ENCODE assay signal across 34 cellular contexts in the genomic region with DNA sequence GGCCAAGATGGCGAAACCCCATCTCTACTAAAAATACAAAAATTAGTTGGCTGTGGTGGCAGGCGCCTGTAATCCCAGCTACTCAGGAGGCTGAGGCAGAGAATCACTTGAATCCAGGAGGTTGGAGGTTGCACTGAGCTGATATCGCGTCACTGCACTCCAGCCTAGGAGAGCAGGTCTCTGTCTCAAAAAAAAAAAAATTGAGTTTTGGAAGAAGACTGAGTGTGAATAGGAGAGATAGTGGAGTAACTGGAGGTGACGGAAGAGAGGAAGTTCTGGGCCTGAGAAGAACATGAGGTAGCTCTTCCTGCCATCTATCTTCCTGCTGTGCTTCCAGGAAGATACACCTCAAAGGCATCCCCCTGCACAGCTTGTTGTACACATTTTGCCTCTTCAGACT. TPM values are rescaled to one million over a fixed set of nuclear protein-coding genes. Genes with fewer than 3 reads are reported as not detected.
"Had no signal": no experiment of that assay in that cellular context is flagged by ENCODE, and none has a peak within 500 bp of the region (broad histone marks: within the 10 kb centered on the region; RNA-seq: fewer than 3 reads in every experiment).

No MANE protein-coding gene starts in this region.

- H3K9me3 ChIP-seq: esophagus muscularis mucosa, gastrocnemius medialis, heart left ventricle had no signal

- H3K27ac ChIP-seq: brain microvascular endothelial cell, esophagus muscularis mucosa, foreskin keratinocyte, gastrocnemius medialis, heart left ventricle had no signal

- H3K36me3 ChIP-seq: brain microvascular endothelial cell, esophagus muscularis mucosa, gastrocnemius medialis, heart left ventricle had no signal

- H3K27me3 ChIP-seq: esophagus muscularis mucosa had no signal

- H3K4me3 Mint-ChIP-seq: activated CD4-positive, alpha-beta memory T cell treated with anti-CD3 and anti-CD28 coated beads for 36 hours; activated CD4-positive, alpha-beta T cell treated with anti-CD3 and anti-CD28 coated beads for 36 hours; activated CD4-positive, alpha-beta T cell treated with anti-CD3 and anti-CD28 coated beads, Interleukin-2, amount 10 ng/mL, durations not matched to agents 24 days and 14 days; activated CD8-positive, alpha-beta T cell treated with anti-CD3 and anti-CD28 coated beads, Interleukin-2, amount 10 ng/mL, durations not matched to agents 7 days and 5 days; activated T-cell treated with anti-CD3 and anti-CD28 coated beads, Interleukin-2, amount 50 U/mL, for 4 hours; central memory CD8-positive, alpha-beta T cell; T-cell had no signal

- H3K4me1 Mint-ChIP-seq: activated CD4-positive, alpha-beta T cell treated with anti-CD3 and anti-CD28 coated beads for 36 hours; central memory CD8-positive, alpha-beta T cell had no signal

- FAIRE-seq: astrocyte, bronchial epithelial cell, colon had no signal

- H3K9me3 Mint-ChIP-seq: activated CD4-positive, alpha-beta memory T cell treated with anti-CD3 and anti-CD28 coated beads for 36 hours; activated CD4-positive, alpha-beta T cell treated with anti-CD3 and anti-CD28 coated beads, Interleukin-2, amount 10 ng/mL, durations not matched to agents 24 days and 14 days; activated T-cell treated with anti-CD3 and anti-CD28 coated beads, Interleukin-2, amount 50 U/mL, for 4 hours; activated T-helper 2 cell treated with anti-CD3 and anti-CD28 coated beads, Interferon-gamma antibody, Interleukin-2, Interleukin-4, amounts not matched to agents 10 μg/mL and 5 μg/mL and 100 μg/mL, durations not matched to agents 14 hours and 24 hours and 36 hours; central memory CD8-positive, alpha-beta T cell; T-cell had no signal

- H3K4me1 ChIP-seq: foreskin keratinocyte, gastrocnemius medialis, heart left ventricle had no signal

- ATAC-seq: activated CD4-positive, alpha-beta T cell treated with anti-CD3 and anti-CD28 coated beads for 36 hours; activated CD8-positive, alpha-beta T cell treated with anti-CD3 and anti-CD28 coated beads, Interleukin-2, amount 10 ng/mL, durations not matched to agents 7 days and 5 days; activated T-cell treated with anti-CD3 and anti-CD28 coated beads, Interleukin-2, amount 50 U/mL, for 4 hours; foreskin keratinocyte; gastrocnemius medialis; heart left ventricle; T-cell had no signal

- H3K4me3 ChIP-seq: esophagus muscularis mucosa, gastrocnemius medialis, heart left ventricle had no signal

- H3K36me3 Mint-ChIP-seq: activated CD4-positive, alpha-beta memory T cell treated with anti-CD3 and anti-CD28 coated beads for 36 hours; T-cell had no signal

- H3K27ac Mint-ChIP-seq: activated CD4-positive, alpha-beta memory T cell treated with anti-CD3 and anti-CD28 coated beads for 36 hours; activated CD4-positive, alpha-beta T cell treated with anti-CD3 and anti-CD28 coated beads for 36 hours; activated CD4-positive, alpha-beta T cell treated with anti-CD3 and anti-CD28 coated beads, Interleukin-2, amount 10 ng/mL, durations not matched to agents 24 days and 14 days; activated CD8-positive, alpha-beta T cell treated with anti-CD3 and anti-CD28 coated beads, Interleukin-2, amount 10 ng/mL, durations not matched to agents 7 days and 5 days; activated T-helper 2 cell treated with anti-CD3 and anti-CD28 coated beads, Interferon-gamma antibody, Interleukin-2, Interleukin-4, amounts not matched to agents 10 μg/mL and 5 μg/mL and 100 μg/mL, durations not matched to agents 14 hours and 24 hours and 36 hours; T-cell had no signal

- DNase-seq: activated CD4-positive, alpha-beta memory T cell treated with anti-CD3 and anti-CD28 coated beads for 36 hours; activated CD4-positive, alpha-beta T cell treated with anti-CD3 and anti-CD28 coated beads for 36 hours; activated CD4-positive, alpha-beta T cell treated with anti-CD3 and anti-CD28 coated beads, Interleukin-2, amount 10 ng/mL, durations not matched to agents 24 days and 14 days; activated CD4-positive, CD25-positive, alpha-beta regulatory T cell; activated CD4-positive, CD25-positive, alpha-beta regulatory T cell treated with anti-CD3 and anti-CD28 coated beads, Interleukin-2, amount 50 U/mL, for 72 hours; activated CD8-positive, alpha-beta T cell treated with anti-CD3 and anti-CD28 coated beads, Interleukin-2, amount 10 ng/mL, durations not matched to agents 7 days and 5 days; activated effector memory CD4-positive, alpha-beta T cell treated with anti-CD3 and anti-CD28 coated beads, Interleukin-2, amount 50 U/mL, for 16 hours; activated naive CD4-positive, alpha-beta T cell; activated naive CD4-positive, alpha-beta T cell treated with anti-CD3 and anti-CD28 coated beads, Interleukin-2, amount 50 U/mL, for 16 hours; activated T-cell treated with anti-CD3 and anti-CD28 coated beads, Interleukin-2, amount 50 U/mL, for 4 hours; amniotic stem cell; anterior cingulate cortex; brain microvascular endothelial cell; cortex of kidney; dermis blood vessel endothelial cell; effector CD4-positive, alpha-beta T cell; erythroblast; foreskin keratinocyte; gastrocnemius medialis; glutamatergic neuron; heart left ventricle; hypothalamus; SW 1271; T-cell; T-helper 2 cell had no signal

RNA-seq across cellular contexts. Expression of gene HOXB1, which starts 11.4 kb away (rescaled TPM):
- total RNA-seq: activated CD4-positive, alpha-beta memory T cell treated with anti-CD3 and anti-CD28 coated beads for 36 hours; activated CD4-positive, alpha-beta T cell treated with anti-CD3 and anti-CD28 coated beads for 36 hours; activated CD4-positive, alpha-beta T cell treated with anti-CD3 and anti-CD28 coated beads, Interleukin-2, amount 10 ng/mL, durations not matched to agents 24 days and 14 days; activated CD8-positive, alpha-beta memory T cell treated with anti-CD3 and anti-CD28 coated beads for 36 hours; activated CD8-positive, alpha-beta T cell treated with anti-CD3 and anti-CD28 coated beads, Interleukin-2, amount 10 ng/mL, durations not matched to agents 7 days and 5 days; activated T-cell treated with anti-CD3 and anti-CD28 coated beads, Interleukin-2, amount 50 U/mL, for 4 hours; activated T-helper 2 cell treated with anti-CD3 and anti-CD28 coated beads, Interferon-gamma antibody, Interleukin-2, Interleukin-4, amounts not matched to agents 10 μg/mL and 5 μg/mL and 100 μg/mL, durations not matched to agents 14 hours and 24 hours and 36 hours; astrocyte; bronchial epithelial cell; cardiac septum; chondrocyte; dermis blood vessel endothelial cell; esophagus muscularis mucosa; foreskin keratinocyte; gastrocnemius medialis; heart left ventricle; T-cell had no signal
- polyA plus RNA-seq: foreskin keratinocyte, heart left ventricle had no signal

RNA-seq across cellular contexts. Expression of gene HOXB2, which starts 25.5 kb away (rescaled TPM):
- total RNA-seq: bronchial epithelial cell had no signal

RNA-seq across cellular contexts. Expression of gene HOXB4, which starts 58.7 kb away (rescaled TPM):
- total RNA-seq: astrocyte, bronchial epithelial cell, chondrocyte had no signal
